ENCODE assay signal across 2 cellular contexts in the genomic region with DNA sequence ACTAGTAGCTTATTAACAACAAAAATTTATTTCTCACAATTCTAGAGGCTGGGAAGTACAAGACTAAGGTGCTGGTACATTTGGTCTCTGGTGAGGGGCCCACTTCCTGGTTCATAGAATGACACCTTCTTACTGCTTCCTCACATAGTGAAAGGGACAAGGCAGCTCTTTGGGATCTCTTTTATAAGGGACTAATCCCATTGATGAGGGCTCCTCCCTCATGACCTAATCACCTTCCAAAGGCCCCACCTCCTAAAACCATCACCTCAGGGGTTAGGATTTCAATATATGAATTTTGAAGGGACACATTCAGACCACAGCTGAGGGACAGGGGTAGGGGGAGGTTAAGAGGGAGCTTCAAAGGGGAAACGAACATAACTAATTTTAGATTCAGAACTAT.
TF ChIP-seq lines count a peak whose summit lies in the region.

No MANE protein-coding gene starts in this region.

TF ChIP-seq in HepG2, 621 proteins besides CTCF, POLR2A, EP300 and RAD21:
- no peak for TF ChIP-seq ZNF468 (CRISPR knock-in tag; IDR thresholded peaks at IDR 0.05)
- TF ChIP-seq PTBP1 (IDR thresholded peaks at IDR 0.05; ENCODE audit: low read depth, low read length, poor library complexity, severe bottlenecking): no peak
- no peak for TF ChIP-seq ZNF850 (CRISPR knock-in tag; conservative IDR thresholded peaks at IDR 0.05)
- no peak for TF ChIP-seq SMARCC2 (IDR thresholded peaks at IDR 0.05)
- no peak for TF ChIP-seq ZNF501 (CRISPR knock-in tag; IDR thresholded peaks at IDR 0.05)
- TF ChIP-seq ZFP41 (CRISPR knock-in tag; IDR thresholded peaks at IDR 0.05; ENCODE audit: borderline replicate concordance): no peak
- TF ChIP-seq, protein P1, sequence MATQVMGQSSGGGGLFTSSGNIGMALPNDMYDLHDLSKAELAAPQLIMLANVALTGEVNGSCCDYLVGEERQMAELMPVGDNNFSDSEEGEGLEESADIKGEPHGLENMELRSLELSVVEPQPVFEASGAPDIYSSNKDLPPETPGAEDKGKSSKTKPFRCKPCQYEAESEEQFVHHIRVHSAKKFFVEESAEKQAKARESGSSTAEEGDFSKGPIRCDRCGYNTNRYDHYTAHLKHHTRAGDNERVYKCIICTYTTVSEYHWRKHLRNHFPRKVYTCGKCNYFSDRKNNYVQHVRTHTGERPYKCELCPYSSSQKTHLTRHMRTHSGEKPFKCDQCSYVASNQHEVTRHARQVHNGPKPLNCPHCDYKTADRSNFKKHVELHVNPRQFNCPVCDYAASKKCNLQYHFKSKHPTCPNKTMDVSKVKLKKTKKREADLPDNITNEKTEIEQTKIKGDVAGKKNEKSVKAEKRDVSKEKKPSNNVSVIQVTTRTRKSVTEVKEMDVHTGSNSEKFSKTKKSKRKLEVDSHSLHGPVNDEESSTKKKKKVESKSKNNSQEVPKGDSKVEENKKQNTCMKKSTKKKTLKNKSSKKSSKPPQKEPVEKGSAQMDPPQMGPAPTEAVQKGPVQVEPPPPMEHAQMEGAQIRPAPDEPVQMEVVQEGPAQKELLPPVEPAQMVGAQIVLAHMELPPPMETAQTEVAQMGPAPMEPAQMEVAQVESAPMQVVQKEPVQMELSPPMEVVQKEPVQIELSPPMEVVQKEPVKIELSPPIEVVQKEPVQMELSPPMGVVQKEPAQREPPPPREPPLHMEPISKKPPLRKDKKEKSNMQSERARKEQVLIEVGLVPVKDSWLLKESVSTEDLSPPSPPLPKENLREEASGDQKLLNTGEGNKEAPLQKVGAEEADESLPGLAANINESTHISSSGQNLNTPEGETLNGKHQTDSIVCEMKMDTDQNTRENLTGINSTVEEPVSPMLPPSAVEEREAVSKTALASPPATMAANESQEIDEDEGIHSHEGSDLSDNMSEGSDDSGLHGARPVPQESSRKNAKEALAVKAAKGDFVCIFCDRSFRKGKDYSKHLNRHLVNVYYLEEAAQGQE (IDR thresholded peaks at IDR 0.05; ENCODE audit: borderline replicate concordance in 1 of 2, low read depth in 1 of 2, low read length in 2 of 2): no peak
- no peak for TF ChIP-seq ZNF510 (CRISPR knock-in tag; IDR thresholded peaks at IDR 0.05; ENCODE audit: low read depth)
- no peak for TF ChIP-seq FOSL2 (CRISPR knock-in tag; IDR thresholded peaks at IDR 0.05)
- no peak for TF ChIP-seq AGO1 (IDR thresholded peaks at IDR 0.05; ENCODE audit: low read depth, low read length, poor library complexity, severe bottlenecking)
- TF ChIP-seq SIN3B (IDR thresholded peaks at IDR 0.05; ENCODE audit: low read length): no peak
- no peak for TF ChIP-seq ZBTB8A (CRISPR knock-in tag; IDR thresholded peaks at IDR 0.05; ENCODE audit: borderline replicate concordance, low read depth)
- no peak for TF ChIP-seq ARID2 (CRISPR knock-in tag; IDR thresholded peaks at IDR 0.05; ENCODE audit: borderline replicate concordance)

TF ChIP-seq in WTC11, 78 proteins besides CTCF, POLR2A, EP300 and RAD21:
- no peak for TF ChIP-seq AR (CRISPR knock-in tag; IDR thresholded peaks at IDR 0.05)
- no peak for TF ChIP-seq KAT7 (CRISPR knock-in tag; IDR thresholded peaks at IDR 0.05; ENCODE audit: borderline replicate concordance)
- TF ChIP-seq JAZF1 (CRISPR knock-in tag; IDR thresholded peaks at IDR 0.05): no peak
- TF ChIP-seq, protein P2, sequence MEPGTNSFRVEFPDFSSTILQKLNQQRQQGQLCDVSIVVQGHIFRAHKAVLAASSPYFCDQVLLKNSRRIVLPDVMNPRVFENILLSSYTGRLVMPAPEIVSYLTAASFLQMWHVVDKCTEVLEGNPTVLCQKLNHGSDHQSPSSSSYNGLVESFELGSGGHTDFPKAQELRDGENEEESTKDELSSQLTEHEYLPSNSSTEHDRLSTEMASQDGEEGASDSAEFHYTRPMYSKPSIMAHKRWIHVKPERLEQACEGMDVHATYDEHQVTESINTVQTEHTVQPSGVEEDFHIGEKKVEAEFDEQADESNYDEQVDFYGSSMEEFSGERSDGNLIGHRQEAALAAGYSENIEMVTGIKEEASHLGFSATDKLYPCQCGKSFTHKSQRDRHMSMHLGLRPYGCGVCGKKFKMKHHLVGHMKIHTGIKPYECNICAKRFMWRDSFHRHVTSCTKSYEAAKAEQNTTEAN (CRISPR knock-in tag; IDR thresholded peaks at IDR 0.05): no peak
- no peak for TF ChIP-seq ZNF281 (CRISPR knock-in tag; IDR thresholded peaks at IDR 0.05)
- TF ChIP-seq, protein P3, sequence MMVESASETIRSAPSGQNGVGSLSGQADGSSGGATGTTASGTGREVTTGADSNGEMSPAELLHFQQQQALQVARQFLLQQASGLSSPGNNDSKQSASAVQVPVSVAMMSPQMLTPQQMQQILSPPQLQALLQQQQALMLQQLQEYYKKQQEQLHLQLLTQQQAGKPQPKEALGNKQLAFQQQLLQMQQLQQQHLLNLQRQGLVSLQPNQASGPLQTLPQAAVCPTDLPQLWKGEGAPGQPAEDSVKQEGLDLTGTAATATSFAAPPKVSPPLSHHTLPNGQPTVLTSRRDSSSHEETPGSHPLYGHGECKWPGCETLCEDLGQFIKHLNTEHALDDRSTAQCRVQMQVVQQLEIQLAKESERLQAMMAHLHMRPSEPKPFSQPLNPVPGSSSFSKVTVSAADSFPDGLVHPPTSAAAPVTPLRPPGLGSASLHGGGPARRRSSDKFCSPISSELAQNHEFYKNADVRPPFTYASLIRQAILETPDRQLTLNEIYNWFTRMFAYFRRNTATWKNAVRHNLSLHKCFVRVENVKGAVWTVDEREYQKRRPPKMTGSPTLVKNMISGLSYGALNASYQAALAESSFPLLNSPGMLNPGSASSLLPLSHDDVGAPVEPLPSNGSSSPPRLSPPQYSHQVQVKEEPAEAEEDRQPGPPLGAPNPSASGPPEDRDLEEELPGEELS (CRISPR knock-in tag; IDR thresholded peaks at IDR 0.05): no peak
- no peak for TF ChIP-seq IRF2 (CRISPR knock-in tag; IDR thresholded peaks at IDR 0.05; ENCODE audit: borderline replicate concordance, low read depth)
- no peak for TF ChIP-seq ZNF138 (CRISPR knock-in tag; conservative IDR thresholded peaks at IDR 0.05)
- no peak for TF ChIP-seq ELF4 (CRISPR knock-in tag; IDR thresholded peaks at IDR 0.05; ENCODE audit: low read depth)
- TF ChIP-seq NFATC4 (CRISPR knock-in tag; IDR thresholded peaks at IDR 0.05): no peak
- TF ChIP-seq, protein P4, sequence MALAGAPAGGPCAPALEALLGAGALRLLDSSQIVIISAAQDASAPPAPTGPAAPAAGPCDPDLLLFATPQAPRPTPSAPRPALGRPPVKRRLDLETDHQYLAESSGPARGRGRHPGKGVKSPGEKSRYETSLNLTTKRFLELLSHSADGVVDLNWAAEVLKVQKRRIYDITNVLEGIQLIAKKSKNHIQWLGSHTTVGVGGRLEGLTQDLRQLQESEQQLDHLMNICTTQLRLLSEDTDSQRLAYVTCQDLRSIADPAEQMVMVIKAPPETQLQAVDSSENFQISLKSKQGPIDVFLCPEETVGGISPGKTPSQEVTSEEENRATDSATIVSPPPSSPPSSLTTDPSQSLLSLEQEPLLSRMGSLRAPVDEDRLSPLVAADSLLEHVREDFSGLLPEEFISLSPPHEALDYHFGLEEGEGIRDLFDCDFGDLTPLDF (CRISPR knock-in tag; IDR thresholded peaks at IDR 0.05): no peak
- TF ChIP-seq, protein P5, sequence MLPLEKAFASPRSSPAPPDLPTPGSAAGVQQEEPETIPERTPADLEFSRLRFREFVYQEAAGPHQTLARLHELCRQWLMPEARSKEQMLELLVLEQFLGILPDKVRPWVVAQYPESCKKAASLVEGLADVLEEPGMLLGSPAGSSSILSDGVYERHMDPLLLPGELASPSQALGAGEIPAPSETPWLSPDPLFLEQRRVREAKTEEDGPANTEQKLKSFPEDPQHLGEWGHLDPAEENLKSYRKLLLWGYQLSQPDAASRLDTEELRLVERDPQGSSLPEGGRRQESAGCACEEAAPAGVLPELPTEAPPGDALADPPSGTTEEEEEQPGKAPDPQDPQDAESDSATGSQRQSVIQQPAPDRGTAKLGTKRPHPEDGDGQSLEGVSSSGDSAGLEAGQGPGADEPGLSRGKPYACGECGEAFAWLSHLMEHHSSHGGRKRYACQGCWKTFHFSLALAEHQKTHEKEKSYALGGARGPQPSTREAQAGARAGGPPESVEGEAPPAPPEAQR (CRISPR knock-in tag; IDR thresholded peaks at IDR 0.05): no peak
- TF ChIP-seq ZNF416 (CRISPR knock-in tag; IDR thresholded peaks at IDR 0.05): no peak
- TF ChIP-seq ATF1 (CRISPR knock-in tag; IDR thresholded peaks at IDR 0.05): no peak
- TF ChIP-seq, protein P6, sequence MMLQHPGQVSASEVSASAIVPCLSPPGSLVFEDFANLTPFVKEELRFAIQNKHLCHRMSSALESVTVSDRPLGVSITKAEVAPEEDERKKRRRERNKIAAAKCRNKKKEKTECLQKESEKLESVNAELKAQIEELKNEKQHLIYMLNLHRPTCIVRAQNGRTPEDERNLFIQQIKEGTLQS (CRISPR knock-in tag; conservative IDR thresholded peaks at IDR 0.05): no peak
- no peak for TF ChIP-seq NR2C2 (CRISPR knock-in tag; IDR thresholded peaks at IDR 0.05)
- no peak for TF ChIP-seq NR3C1 (CRISPR knock-in tag; conservative IDR thresholded peaks at IDR 0.05; ENCODE audit: low read depth)
- no peak for TF ChIP-seq CBFB (CRISPR knock-in tag; IDR thresholded peaks at IDR 0.05; ENCODE audit: low read depth)
- no peak for TF ChIP-seq NFYB (CRISPR knock-in tag; conservative IDR thresholded peaks at IDR 0.05; ENCODE audit: low read depth)
- TF ChIP-seq TEAD4 (CRISPR knock-in tag; IDR thresholded peaks at IDR 0.05): no peak
TF ChIP-seq in WTC11: peak in this region for 0.
